11 cellular contexts compared by ENCODE assay signal in the genomic region with DNA sequence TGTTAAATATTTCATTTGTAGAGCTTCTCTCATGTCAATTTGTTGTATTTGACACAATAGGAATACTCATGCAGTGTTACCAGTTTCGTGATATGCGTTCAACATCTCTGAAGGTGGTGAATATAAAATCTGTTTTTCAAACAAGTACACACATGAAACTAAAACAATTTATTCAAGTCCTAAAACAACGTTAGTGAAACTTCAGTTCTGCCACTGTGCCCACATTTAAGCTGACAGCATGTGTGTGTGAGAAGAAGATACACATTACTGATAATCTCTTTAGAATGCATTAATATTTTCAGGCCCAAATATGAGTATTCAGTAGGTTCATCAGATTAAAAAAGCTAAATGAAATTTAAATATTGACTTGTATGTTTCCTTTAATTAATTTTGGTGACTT. TPM values are rescaled to one million over a fixed set of nuclear protein-coding genes. Genes with fewer than 3 reads are reported as not detected.
DNase-seq lines count a peak whose midpoint lies in the region; ATAC-seq and TF ChIP-seq lines count a peak whose summit lies in the region.
"Had no signal": no experiment of that assay in that cellular context is flagged by ENCODE, and none has a peak within 500 bp of the region (broad histone marks: within the 10 kb centered on the region; RNA-seq: fewer than 3 reads in every experiment).

No MANE protein-coding gene starts in this region.

- CTCF ChIA-PET in naive thymus-derived CD4-positive, alpha-beta T cell (lab: Charles Lee), result interaction anchor here (0.6 kb wide), 1 partner anchor 24 kb away, joined by 5 read pairs; no protein-coding TSS in a partner anchor

- TF ChIP-seq CTCF in breast epithelium (IDR thresholded peaks at IDR 0.05) (no peak), vagina (IDR thresholded peaks at IDR 0.05) (no peak)

- H3K9me3 Mint-ChIP-seq in activated T-cell treated with anti-CD3 and anti-CD28 coated beads, Interleukin-2, amount 50 U/mL, for 72 hours, result no peaks in the 10 kb centered on the region
- peaks cover 0 to 3% (median 0%) of the 10 kb centered on the region in 11 donors for H3K9me3 Mint-ChIP-seq in naive thymus-derived CD4-positive, alpha-beta T cell

- H3K9me3 ChIP-seq in breast epithelium (no peaks in the 10 kb centered on the region), vagina (no peaks in the 10 kb centered on the region)
- no peaks in the 10 kb centered on the region for H3K9me3 ChIP-seq in naive thymus-derived CD4-positive, alpha-beta T cell (ENCODE audit: control insufficient read depth in 2 of 3, low read length in 3 of 3)

- H3K27ac ChIP-seq in breast epithelium (peak overlapping the region; percentile 78 to 85), vagina (peak overlapping the region; percentile 5)
- H3K27ac ChIP-seq in naive thymus-derived CD4-positive, alpha-beta T cell (ENCODE audit: low read depth, low read length), result no peak overlapping the region

- H3K4me3 ChIP-seq in breast epithelium (no peak overlapping the region), vagina (no peak overlapping the region)
- H3K4me3 ChIP-seq in naive thymus-derived CD4-positive, alpha-beta T cell (ENCODE audit: low read length), result no peak overlapping the region

- no peaks in the 10 kb centered on the region for H3K27me3 ChIP-seq in breast epithelium
- no peaks in the 10 kb centered on the region for H3K27me3 ChIP-seq in naive thymus-derived CD4-positive, alpha-beta T cell (ENCODE audit: control insufficient read depth in 2 of 2, insufficient read depth in 2 of 2, low read length in 2 of 2)
- no peaks in the 10 kb centered on the region for H3K27me3 ChIP-seq in vagina

- H3K36me3 ChIP-seq in breast epithelium (no peaks in the 10 kb centered on the region), vagina (no peaks in the 10 kb centered on the region)
- H3K36me3 ChIP-seq in naive thymus-derived CD4-positive, alpha-beta T cell (ENCODE audit: control insufficient read depth in 2 of 3, insufficient read depth in 3 of 3, low read length in 3 of 3), result no peaks in the 10 kb centered on the region

- peaks cover under 1% of the 10 kb centered on the region for H3K27me3 Mint-ChIP-seq in activated T-cell treated with anti-CD3 and anti-CD28 coated beads, Interleukin-2, amount 50 U/mL, for 72 hours (ENCODE audit: low read depth)
- peaks cover 0 to 8% (median 0%) of the 10 kb centered on the region in 5 donors for H3K27me3 Mint-ChIP-seq in naive thymus-derived CD4-positive, alpha-beta T cell

- intact Hi-C loops in breast epithelium (cut with DNase I; ENCODE audit: low total_unique reads) (no loop called here), vagina (cut with DNase I) (no loop called here)
- intact Hi-C loops in naive thymus-derived CD4-positive, alpha-beta T cell (cut with micrococcal nuclease), result loop anchor here (2.0 to 10.0 kb wide), 3 partner anchors 154 to 174 kb away; a partner anchor contains a TSS

- no peaks in the 10 kb centered on the region for H3K36me3 Mint-ChIP-seq in activated T-cell treated with anti-CD3 and anti-CD28 coated beads, Interleukin-2, amount 50 U/mL, for 72 hours (ENCODE audit: insufficient read depth in 2 of 2)
- peaks cover 0 to 11% (median 0%) of the 10 kb centered on the region in 5 donors for H3K36me3 Mint-ChIP-seq in naive thymus-derived CD4-positive, alpha-beta T cell
- H3K36me3 Mint-ChIP-seq: brain had no signal

- TF ChIP-seq POLR2A in breast epithelium (IDR thresholded peaks at IDR 0.05) (no peak), vagina (IDR thresholded peaks at IDR 0.05) (no peak)

- H3K4me1 ChIP-seq in breast epithelium (peaks cover 2 to 18% of the 10 kb centered on the region in 2 donors), vagina (peaks cover 74% of the 10 kb centered on the region)
- H3K4me1 ChIP-seq in naive thymus-derived CD4-positive, alpha-beta T cell (ENCODE audit: control insufficient read depth in 2 of 2, insufficient read depth in 2 of 2, low read length in 2 of 2), result peaks cover 0 to 9% of the 10 kb centered on the region in 2 donors

- peak overlapping the region; percentile 81 for H3K27ac Mint-ChIP-seq in activated T-cell treated with anti-CD3 and anti-CD28 coated beads, Interleukin-2, amount 50 U/mL, for 72 hours
- peak overlapping the region in 4 of 9 donors; percentile 2 to 51 (median 32) for H3K27ac Mint-ChIP-seq in naive thymus-derived CD4-positive, alpha-beta T cell

- H3K4me1 Mint-ChIP-seq in activated T-cell treated with anti-CD3 and anti-CD28 coated beads, Interleukin-2, amount 50 U/mL, for 72 hours (ENCODE audit: low read depth), result peaks cover 51% of the 10 kb centered on the region
- H3K4me1 Mint-ChIP-seq in naive thymus-derived CD4-positive, alpha-beta T cell, result peaks cover 14 to 21% (median 17%) of the 10 kb centered on the region in 7 donors

- no peak for DNase-seq in activated T-cell treated with anti-CD3 and anti-CD28 coated beads, Interleukin-2, amount 50 U/mL, for 72 hours
- DNase-seq in activated T-cell treated with anti-CD3 and anti-CD28 coated beads for 4 hours (no peak), breast epithelium (ENCODE audit: low spot score in 2 of 2) (no peak), vagina (ENCODE audit: extremely low spot score in 2 of 2) (no peak), NCI-H69 (lab: John Stamatoyannopoulos, UW) (no peak), DMS 273 treated with DMSO at 0.1 percent for 48 hours (lab: John Stamatoyannopoulos, UW) (no peak)
- no peak for DNase-seq in naive thymus-derived CD4-positive, alpha-beta T cell
- DNase-seq: GOT3, NCI-H524 treated with DMSO at 0.1 percent for 48 hours had no signal

- no peak for ATAC-seq in activated T-cell treated with anti-CD3 and anti-CD28 coated beads, Interleukin-2, amount 50 U/mL, for 72 hours (replicated peaks in 1 of 2)
- no peak for ATAC-seq in naive thymus-derived CD4-positive, alpha-beta T cell
- ATAC-seq in HG03460 (IDR thresholded peaks at IDR 0.05; ENCODE audit: unreplicated experiment), result no peak

- peak overlapping the region; percentile 72 to 89 for H3K4me3 Mint-ChIP-seq in activated T-cell treated with anti-CD3 and anti-CD28 coated beads, Interleukin-2, amount 50 U/mL, for 72 hours
- H3K4me3 Mint-ChIP-seq in naive thymus-derived CD4-positive, alpha-beta T cell, result peak overlapping the region in 7 of 10 donors; percentile 52 to 72 (median 67)

- POLR2A ChIA-PET in naive thymus-derived CD4-positive, alpha-beta T cell (lab: Charles Lee), result no interaction called here

RNA-seq across cellular contexts. Expression of a gene that starts 21.7 kb away (rescaled TPM):
- total RNA-seq in activated T-cell treated with anti-CD3 and anti-CD28 coated beads, Interleukin-2, amount 50 U/mL, for 72 hours, result 1 to 10 TPM; 1.5 to 1.6 TPM
- total RNA-seq in breast epithelium (10 to 100 TPM; 24.8 to 67.5 (median 38.7) TPM), vagina (29.0 TPM)
- 1 to 10 TPM in 2 of 5 experiments, under 1 TPM in 2, not detected in 1; 0.67 to 6.4 (median 2.2) TPM for total RNA-seq in naive thymus-derived CD4-positive, alpha-beta T cell
- polyA plus RNA-seq in naive thymus-derived CD4-positive, alpha-beta T cell, result not detected

Comparison
In these comparisons a context has a peak if more than half of its experiments do, and no peak if none do; other contexts are left out.
1. intact Hi-C loops: an anchor here in naive thymus-derived CD4-positive, alpha-beta T cell (2.0 to 10.0 kb wide); none called in breast epithelium and vagina.